In the genomic region with DNA sequence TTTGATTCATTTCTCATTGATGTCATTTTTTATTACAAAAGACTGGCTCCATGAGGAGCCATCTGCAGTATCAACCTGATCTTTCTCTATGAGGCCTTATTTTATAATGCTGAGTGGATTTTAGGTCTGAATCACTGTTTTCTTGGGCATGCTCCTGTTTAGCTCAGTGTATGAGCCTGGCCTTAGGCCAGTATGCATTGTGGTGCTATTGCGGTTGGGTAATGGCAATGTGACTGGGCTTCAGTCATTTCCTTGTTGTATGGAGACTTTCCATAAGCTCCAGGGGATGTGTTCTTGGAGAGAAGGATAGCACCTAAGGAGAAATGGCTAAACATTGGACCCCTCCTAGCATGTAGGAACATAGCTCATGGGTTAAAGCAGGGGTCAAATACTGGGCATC, we compare ENCODE assay signal across 30 cellular contexts.
DNase-seq lines count a peak whose midpoint lies in the region; ATAC-seq, FAIRE-seq and TF ChIP-seq lines count a peak whose summit lies in the region.
"Had no signal": no experiment of that assay in that cellular context is flagged by ENCODE, and none has a peak within 500 bp of the region (broad histone marks: within the 10 kb centered on the region; RNA-seq: fewer than 3 reads in every experiment).

No MANE protein-coding gene starts in this region.

- H3K4me3 ChIP-seq in SK-N-SH (ENCODE audit: low read depth in 2 of 2, low read length in 1 of 2) (no peak overlapping the region), mammary epithelial cell (replicated peaks in 1 of 3; ENCODE audit: insufficient read depth in 1 of 3, low read depth in 2 of 3, low read length in 3 of 3) (no peak overlapping the region), adrenal gland (no peak overlapping the region), mucosa of descending colon (no peak overlapping the region)
- H3K4me3 ChIP-seq: SJCRH30 had no signal

- no peak for DNase-seq in SK-N-SH
- peak; percentile 45 for DNase-seq in mammary epithelial cell
- DNase-seq in urothelium cell line (ENCODE audit: low spot score), result peak; percentile 18
- DNase-seq in adrenal gland, result no peak
- no peak for DNase-seq in mucosa of descending colon
- no peak for DNase-seq in immature natural killer cell
- DNase-seq: CD8-positive, alpha-beta memory T cell; DMS 273 treated with DMSO at 0.1 percent for 48 hours; DMS79 treated with DMSO at 0.1 percent for 48 hours; GF-D8; NCI-H1105 treated with DMSO at 0.1 percent for 48 hours; NCI-H146; NCI-H1930; NCI-H2107; NCI-H446 treated with DMSO at 0.1 percent for 48 hours; NCI-H526; NCI-H82; NK-92 treated with Interleukin-12 subunit alpha and Interleukin-12 subunit beta, amount 100 ng/mL, for 24 hours; PC-3; SJCRH30 had no signal

- 15% methylated on average over 1 of the region's 1 CpG for WGBS in SK-N-SH (ENCODE audit: low lambda C conversion rate)
- WGBS in mammary epithelial cell (ENCODE audit: low coverage, missing lambda C conversion rate), result 100% methylated on average over 1 of the region's 1 CpG
- WGBS in adrenal gland, 4 donors, result 83 to 100% (median 93%) methylated on average over 1 of the region's 1 CpG

- H3K4me3 Mint-ChIP-seq in immature natural killer cell, result no peak overlapping the region
- H3K4me3 Mint-ChIP-seq: B cell; CD14-positive monocyte; CD8-positive, alpha-beta memory T cell had no signal

- H3K4me1 ChIP-seq in SK-N-SH (ENCODE audit: control insufficient read depth in 1 of 2, insufficient read depth in 2 of 2, low read depth in 1 of 2, low read length in 1 of 2) (no peaks in the 10 kb centered on the region; a peak in 1 of 4 replicates), mammary epithelial cell (ENCODE audit: insufficient read depth, low read length) (no peaks in the 10 kb centered on the region), adrenal gland (replicated peaks in 1 of 2) (no peaks in the 10 kb centered on the region), mucosa of descending colon (ENCODE audit: low read depth) (no peaks in the 10 kb centered on the region)
- H3K4me1 ChIP-seq: SJCRH30 had no signal

- intact Hi-C loops in mammary epithelial cell (cut with micrococcal nuclease) (no loop called here), adrenal gland (cut with DNase I) (no loop called here), mucosa of descending colon (cut with DNase I, micrococcal nuclease) (no loop called here)

- no peaks in the 10 kb centered on the region for H3K36me3 Mint-ChIP-seq in immature natural killer cell
- H3K36me3 Mint-ChIP-seq: CD14-positive monocyte; CD8-positive, alpha-beta memory T cell had no signal

- H3K27ac Mint-ChIP-seq in immature natural killer cell, result no peak overlapping the region
- H3K27ac Mint-ChIP-seq: B cell; CD14-positive monocyte; CD8-positive, alpha-beta memory T cell had no signal

- POLR2A ChIA-PET in SK-N-SH (lab: Yijun Ruan, JAX), result no interaction called here

- H3K79me2 ChIP-seq in SK-N-SH (ENCODE audit: insufficient read depth) (no peaks in the 10 kb centered on the region), mammary epithelial cell (ENCODE audit: insufficient read depth, low read length) (no peaks in the 10 kb centered on the region)

- H3K27ac ChIP-seq in SK-N-SH (ENCODE audit: low read depth in 2 of 2, low read length in 1 of 2) (peak overlapping the region in 1 of 2 experiments; percentile 60; a peak in 1 of 4 replicates), angular gyrus (ENCODE audit: low read depth, low read length) (peak overlapping the region; percentile 5), mammary epithelial cell (ENCODE audit: insufficient read depth, low read depth, low read length) (no peak overlapping the region), adrenal gland (no peak overlapping the region)
- H3K27ac ChIP-seq: 22Rv1, HL-60, SJCRH30 had no signal

- H3K4me1 Mint-ChIP-seq in immature natural killer cell, result no peaks in the 10 kb centered on the region
- H3K4me1 Mint-ChIP-seq: B cell; CD14-positive monocyte; CD8-positive, alpha-beta memory T cell had no signal

- no peak for FAIRE-seq in urothelium cell line (lab: Jason Lieb, UNC)
- FAIRE-seq: GM12891, H1 had no signal

- dilution Hi-C loops in mammary epithelial cell (cut with HindIII; ENCODE audit: low sequenced_read_pairs), result no loop called here

- TF ChIP-seq CTCF in SK-N-SH (IDR thresholded peaks at IDR 0.05) (no peak), mammary epithelial cell (conservative IDR thresholded peaks at IDR 0.05 in 1 of 2, IDR thresholded peaks at IDR 0.05 in 1 of 2; ENCODE audit: extremely low read depth in 1 of 2, insufficient read depth in 1 of 2, low read depth in 1 of 2, low read length in 2 of 2) (no peak), adrenal gland (IDR thresholded peaks at IDR 0.05) (no peak), mucosa of descending colon (IDR thresholded peaks at IDR 0.05) (no peak)

- H3K9ac ChIP-seq in SK-N-SH (no peak overlapping the region), mammary epithelial cell (ENCODE audit: insufficient read depth, low read length) (no peak overlapping the region)

- no peak for TF ChIP-seq POLR2A in adrenal gland (IDR thresholded peaks at IDR 0.05)

- H3F3A ChIP-seq in SK-N-SH (replicated peaks; ENCODE audit: insufficient read depth), result no peaks in the 10 kb centered on the region

- H3K27me3 Mint-ChIP-seq in immature natural killer cell (ENCODE audit: low read depth in 3 of 3), result peaks cover 0 to 2% (median 0%) of the 10 kb centered on the region in 3 donors
- H3K27me3 Mint-ChIP-seq: B cell; CD8-positive, alpha-beta memory T cell had no signal

- H3K4me2 ChIP-seq in SK-N-SH, result no peak overlapping the region
- H3K4me2 ChIP-seq in mammary epithelial cell (ENCODE audit: insufficient read depth, low read depth, low read length), result no peak overlapping the region

- H4K20me1 ChIP-seq in SK-N-SH (ENCODE audit: insufficient read depth) (no peaks in the 10 kb centered on the region), mammary epithelial cell (ENCODE audit: insufficient read depth, low read length) (no peaks in the 10 kb centered on the region)

- ATAC-seq in SK-N-SH treated with all-trans-retinoic acid at 6 μM for 48 hours, result no peak
- no peak for ATAC-seq in mucosa of descending colon
- ATAC-seq: HCT116, PC-3, Right ventricle myocardium inferior had no signal

- CTCF ChIA-PET in SK-N-SH (lab: Yijun Ruan, JAX) (no interaction called here), mammary epithelial cell (lab: Charles Lee; ENCODE audit: low non-redundant PET) (no interaction called here)

- in situ Hi-C loops in mammary epithelial cell (cut with MboI; ENCODE audit: low sequenced_read_pairs in 2 of 2), result no loop called here

- H3K27me3 ChIP-seq in SK-N-SH (ENCODE audit: insufficient read depth) (no peaks in the 10 kb centered on the region), mammary epithelial cell (ENCODE audit: insufficient read depth, low read length) (no peaks in the 10 kb centered on the region), adrenal gland (no peaks in the 10 kb centered on the region)
- H3K27me3 ChIP-seq: SJCRH30 had no signal

- no peak overlapping the region for H2AFZ ChIP-seq in SK-N-SH (ENCODE audit: low read depth)
- H2AFZ ChIP-seq in mammary epithelial cell (ENCODE audit: low read depth, low read length), result no peak overlapping the region

- H3K9me3 Mint-ChIP-seq in immature natural killer cell, result peaks cover 0 to 21% (median 5%) of the 10 kb centered on the region in 6 donors

- H3K36me3 ChIP-seq in SK-N-SH (replicated peaks in 1 of 2; ENCODE audit: control insufficient read depth in 1 of 2, insufficient read depth in 2 of 2, low read length in 1 of 2), result no peaks in the 10 kb centered on the region
- no peaks in the 10 kb centered on the region for H3K36me3 ChIP-seq in mammary epithelial cell (ENCODE audit: insufficient read depth, low read length)
- no peaks in the 10 kb centered on the region for H3K36me3 ChIP-seq in adrenal gland (replicated peaks in 1 of 2)
- no peaks in the 10 kb centered on the region for H3K36me3 ChIP-seq in mucosa of descending colon (ENCODE audit: low read depth)

- no TSS peak for BruUV-seq in mammary epithelial cell (replicated peaks; lab: Mats Ljungman, UMichigan)

- H3K9me3 ChIP-seq in SK-N-SH (no peaks in the 10 kb centered on the region), mammary epithelial cell (replicated peaks; ENCODE audit: insufficient read depth, low read length) (peaks cover 2% of the 10 kb centered on the region), adrenal gland (replicated peaks in 1 of 3) (no peaks in the 10 kb centered on the region), mucosa of descending colon (peaks cover 32% of the 10 kb centered on the region)
- H3K9me3 ChIP-seq: SJCRH30 had no signal

- no peak for TF ChIP-seq EP300 in SK-N-SH (IDR thresholded peaks at IDR 0.05; ENCODE audit: borderline replicate concordance in 1 of 2, low read depth in 1 of 2, low read length in 1 of 2)

- TF ChIP-seq RAD21 in SK-N-SH (IDR thresholded peaks at IDR 0.05; ENCODE audit: low read length), result no peak

- no peaks in the 10 kb centered on the region for H3K9me2 ChIP-seq in SK-N-SH

TF ChIP-seq in SK-N-SH treated with all-trans-retinoic acid at 6 μM for 48 hours, 23 proteins besides CTCF, POLR2A, EP300 and RAD21 (continues in another document):
- TF ChIP-seq BACH2 (CRISPR knock-in tag; IDR thresholded peaks at IDR 0.05; ENCODE audit: borderline replicate concordance) (no peak), CSDC2 (CRISPR knock-in tag; IDR thresholded peaks at IDR 0.05) (no peak)

TF ChIP-seq in SK-N-SH, 30 proteins besides CTCF, POLR2A, EP300 and RAD21:
- TF ChIP-seq ELF1 (IDR thresholded peaks at IDR 0.05), result no peak
- TF ChIP-seq EZH2phosphoT487 (IDR thresholded peaks at IDR 0.05; ENCODE audit: borderline replicate concordance, low read depth), result no peak
- TF ChIP-seq POLR2AphosphoS5 (IDR thresholded peaks at IDR 0.05; ENCODE audit: low read depth, low read length), result no peak
- TF ChIP-seq RFX5 (IDR thresholded peaks at IDR 0.05; ENCODE audit: low read length), result no peak
- no peak for TF ChIP-seq MEF2A (IDR thresholded peaks at IDR 0.05; ENCODE audit: borderline replicate concordance, low read depth)

Comparison
In these comparisons a context has a peak if more than half of its experiments do, and no peak if none do; other contexts are left out.
1. DNase-seq: peak in mammary epithelial cell (single experiment) and urothelium cell line (single experiment); none in SK-N-SH (single experiment), adrenal gland (0 of 7), mucosa of descending colon (0 of 3) and immature natural killer cell (0 of 3).